Comparison of ENCODE assay signal across 30 cellular contexts in the genomic region with DNA sequence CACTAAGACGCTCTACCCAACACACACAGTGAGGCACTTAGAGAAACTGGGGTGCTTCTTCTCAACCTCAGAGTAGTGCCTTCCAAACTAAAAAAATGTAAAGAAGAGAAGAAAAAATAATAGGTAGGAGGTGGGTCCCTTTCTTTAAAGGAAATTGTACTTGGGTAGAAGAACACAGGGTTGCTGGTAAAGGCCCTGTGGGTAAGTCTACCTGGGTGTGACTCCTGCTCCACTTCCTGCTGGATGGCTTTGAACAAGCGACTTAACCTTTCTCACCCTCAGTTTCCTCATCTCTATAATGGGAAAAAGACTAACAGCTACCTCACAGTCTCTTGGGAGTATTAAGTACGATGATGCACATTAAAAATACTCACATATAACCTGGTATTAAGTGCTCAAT. TPM values are rescaled to one million over a fixed set of nuclear protein-coding genes. Genes with fewer than 3 reads are reported as not detected.
"Had no signal": no experiment of that assay in that cellular context is flagged by ENCODE, and none has a peak within 500 bp of the region (broad histone marks: within the 10 kb centered on the region; RNA-seq: fewer than 3 reads in every experiment).

No MANE protein-coding gene starts in this region.

- H3K27me3 ChIP-seq: colonic mucosa, heart left ventricle, ovary, right atrium auricular region, sigmoid colon, stomach, transverse colon had no signal

- H3K36me3 ChIP-seq: colonic mucosa, heart left ventricle, ovary, right atrium auricular region, sigmoid colon, stomach, thoracic aorta, transverse colon had no signal

- H3K27ac ChIP-seq: colonic mucosa, heart left ventricle, ovary, right atrium auricular region, sigmoid colon, skin epidermis, stomach, thoracic aorta, transverse colon had no signal

- H3K4me3 ChIP-seq: colonic mucosa, heart left ventricle, lung, ovary, right atrium auricular region, sigmoid colon, skin epidermis, stomach, thoracic aorta, transverse colon had no signal

- H3K9me3 Mint-ChIP-seq: endodermal cell, natural killer cell had no signal

- H3K9me3 ChIP-seq: colonic mucosa, heart left ventricle, ovary, right atrium auricular region, sigmoid colon, stomach, thoracic aorta, transverse colon had no signal

- H3K4me1 Mint-ChIP-seq: natural killer cell had no signal

- H3K36me3 Mint-ChIP-seq: natural killer cell had no signal

- DNase-seq: colonic mucosa; dermis blood vessel endothelial cell; endodermal cell; heart left ventricle; hippocampal formation; left colon; left ventricle myocardium superior; mesendoderm; natural killer cell; nucleus accumbens; ovary; sigmoid colon; stimulated activated CD4-positive, alpha-beta T cell treated with anti-CD3 and anti-CD28 coated beads, Interleukin-2, amount 100 ng/mL, for 24 hours; stimulated activated naive CD4-positive, alpha-beta T cell; stomach; substantia nigra; transverse colon had no signal

- H3K4me1 ChIP-seq: colonic mucosa, heart left ventricle, right atrium auricular region, sigmoid colon, stomach, transverse colon had no signal

- H3K27ac Mint-ChIP-seq: endodermal cell, natural killer cell had no signal

- H3K4me3 Mint-ChIP-seq: endodermal cell, natural killer cell, neural crest cell had no signal

RNA-seq across cellular contexts. Expression of gene GLRA1, which starts 32.1 kb away (rescaled TPM):
- total RNA-seq: colonic mucosa, dermis blood vessel endothelial cell, endodermal cell, endothelial cell of umbilical vein, fibroblast of lung, glomerular endothelial cell, heart left ventricle, kidney epithelial cell, left colon, left ventricle myocardium superior, lung, mononuclear cell, natural killer cell, ovary, posterior vena cava, right atrium auricular region, sigmoid colon, stomach, thoracic aorta, transverse colon, ureter had no signal
- polyA plus RNA-seq: endothelial cell of umbilical vein, esophagus, fibroblast of lung, heart left ventricle, lung, ovary, sigmoid colon, stomach had no signal
